Comparison of ENCODE assay signal across 8 cellular contexts in genomic region chr3:41200669-41201021, GRCh38. TPM values are rescaled to one million over a fixed set of nuclear protein-coding genes. Genes with fewer than 3 reads are reported as not detected.
A peak's percentile ranks its signal among the peaks of the same experiment; 100 is the strongest.
DNase-seq lines count a peak whose midpoint lies in the region; ATAC-seq and TF ChIP-seq lines count a peak whose summit lies in the region.

No MANE protein-coding gene starts in this region.

- POLR2A ChIA-PET in activated CD4-positive, alpha-beta memory T cell treated with anti-CD3 and anti-CD28 coated beads for 36 hours (lab: Charles Lee): interaction anchor here (0.6 to 3.5 kb wide), 5 partner anchors 8 to 380 kb away, joined by 3 to 34 read pairs (median 5); no protein-coding TSS in a partner anchor

- H3K9me2 ChIP-seq in Loucy (replicated peaks; ENCODE audit: low read depth, low read length): no peaks in the 10 kb centered on the region

- peak overlapping the region; percentile 70 for H3K4me2 ChIP-seq in Loucy (ENCODE audit: low read depth, low read length, poor library complexity, severe bottlenecking)

- H3K27me3 ChIP-seq in Loucy (ENCODE audit: insufficient read depth, low read length, poor library complexity, severe bottlenecking): no peaks in the 10 kb centered on the region
- no peaks in the 10 kb centered on the region for H3K27me3 ChIP-seq in foreskin keratinocyte

- DNase-seq in activated CD4-positive, alpha-beta memory T cell treated with anti-CD3 and anti-CD28 coated beads for 36 hours: peak; percentile 36
- DNase-seq in foreskin keratinocyte (peak in 1 of 2 donors; percentile 17), progenitor cell of endocrine pancreas (ENCODE audit: low spot score, unreplicated experiment) (no peak)

- peaks cover 57% of the 10 kb centered on the region for H4K20me1 ChIP-seq in Loucy (ENCODE audit: insufficient read depth, low read length, poor library complexity, severe bottlenecking)

- H3K36me3 ChIP-seq in ES-I3 (ENCODE audit: insufficient read depth, low read length) (no peaks in the 10 kb centered on the region), Loucy (ENCODE audit: insufficient read depth, low read length) (no peaks in the 10 kb centered on the region)

- H3K27ac ChIP-seq in foreskin keratinocyte: peak overlapping the region; percentile 19

- TF ChIP-seq CTCF in Loucy (conservative IDR thresholded peaks at IDR 0.05; ENCODE audit: low read length): no peak
- TF ChIP-seq CTCF in foreskin keratinocyte (conservative IDR thresholded peaks at IDR 0.05): no peak
- TF ChIP-seq CTCF in progenitor cell of endocrine pancreas (IDR thresholded peaks at IDR 0.05; ENCODE audit: unreplicated experiment): no peak

- no peaks in the 10 kb centered on the region for H3K9me3 Mint-ChIP-seq in activated CD4-positive, alpha-beta memory T cell treated with anti-CD3 and anti-CD28 coated beads for 36 hours
- H3K9me3 Mint-ChIP-seq in progenitor cell of endocrine pancreas (ENCODE audit: low read depth): no peaks in the 10 kb centered on the region

- H3K79me2 ChIP-seq in Loucy (ENCODE audit: insufficient read depth, low read length): peaks cover 62% of the 10 kb centered on the region

- intact Hi-C loops in activated CD4-positive, alpha-beta memory T cell treated with anti-CD3 and anti-CD28 coated beads for 36 hours (cut with micrococcal nuclease): loop anchor here (1.0 to 10.0 kb wide), 6 partner anchors 83 to 1793 kb away; partner anchors contain the start of genes RPL14, RPSA, ULK4 and ZNF621

- no peak overlapping the region for H2AFZ ChIP-seq in Loucy (ENCODE audit: low read length)

- H3K9ac ChIP-seq in ES-I3 (ENCODE audit: low read depth, low read length) (peak overlapping the region; percentile 96), Loucy (ENCODE audit: low read depth, low read length, poor library complexity, severe bottlenecking) (peak overlapping the region; percentile 93)

- peak overlapping the region; percentile 84 for H3K4me3 Mint-ChIP-seq in activated CD4-positive, alpha-beta memory T cell treated with anti-CD3 and anti-CD28 coated beads for 36 hours
- H3K4me3 Mint-ChIP-seq in progenitor cell of endocrine pancreas (ENCODE audit: low read depth): peak overlapping the region; percentile 91

- peaks cover 40% of the 10 kb centered on the region for H3K4me1 Mint-ChIP-seq in activated CD4-positive, alpha-beta memory T cell treated with anti-CD3 and anti-CD28 coated beads for 36 hours (ENCODE audit: low read depth)
- peaks cover 46% of the 10 kb centered on the region for H3K4me1 Mint-ChIP-seq in progenitor cell of endocrine pancreas (ENCODE audit: low read depth)

- peaks cover 3% of the 10 kb centered on the region for H3K27me3 Mint-ChIP-seq in activated CD4-positive, alpha-beta memory T cell treated with anti-CD3 and anti-CD28 coated beads for 36 hours
- H3K27me3 Mint-ChIP-seq in progenitor cell of endocrine pancreas: peaks cover 3% of the 10 kb centered on the region

- H3F3A ChIP-seq in Loucy (ENCODE audit: low read depth): 0 out of 2 replicates have a peak, but pooled peaks cover 6% of the 10 kb centered on the region

- ATAC-seq in foreskin keratinocyte: no peak
- ATAC-seq in HG03196 (IDR thresholded peaks at IDR 0.05; ENCODE audit: unreplicated experiment): no peak
- no peak for ATAC-seq in GM19397 (IDR thresholded peaks at IDR 0.05; ENCODE audit: unreplicated experiment)
- no peak for ATAC-seq in HG02981 (IDR thresholded peaks at IDR 0.05; ENCODE audit: unreplicated experiment)

- H3K4me1 ChIP-seq in ES-I3 (ENCODE audit: insufficient read depth, low read length) (peaks cover 25% of the 10 kb centered on the region), Loucy (ENCODE audit: insufficient read depth, low read length, poor library complexity, severe bottlenecking) (peaks cover 46% of the 10 kb centered on the region), foreskin keratinocyte (peaks cover 24% of the 10 kb centered on the region)

- H3K36me3 Mint-ChIP-seq in activated CD4-positive, alpha-beta memory T cell treated with anti-CD3 and anti-CD28 coated beads for 36 hours: peaks cover 10% of the 10 kb centered on the region
- H3K36me3 Mint-ChIP-seq in progenitor cell of endocrine pancreas (ENCODE audit: insufficient read depth): peaks cover 1% of the 10 kb centered on the region

- H3K9me3 ChIP-seq in ES-I3 (ENCODE audit: control insufficient read depth, insufficient read depth, low read length): no peaks in the 10 kb centered on the region
- no peaks in the 10 kb centered on the region for H3K9me3 ChIP-seq in Loucy (ENCODE audit: insufficient read depth, low read depth, low read length)

- peak overlapping the region; percentile 88 for H3K4me3 ChIP-seq in Loucy (ENCODE audit: low read length, poor library complexity, severe bottlenecking)

- CTCF ChIA-PET in activated CD4-positive, alpha-beta memory T cell treated with anti-CD3 and anti-CD28 coated beads for 36 hours (lab: Charles Lee): no interaction called here

- peak overlapping the region; percentile 77 for H3K27ac Mint-ChIP-seq in activated CD4-positive, alpha-beta memory T cell treated with anti-CD3 and anti-CD28 coated beads for 36 hours
- peak overlapping the region; percentile 95 for H3K27ac Mint-ChIP-seq in progenitor cell of endocrine pancreas

RNA-seq across cellular contexts. Expression of gene CTNNB1, which starts 1.3 kb away (rescaled TPM):
- 100 to 1,000 TPM; 131 to 132 TPM for total RNA-seq in activated CD4-positive, alpha-beta memory T cell treated with anti-CD3 and anti-CD28 coated beads for 36 hours
- total RNA-seq in foreskin keratinocyte (438 and 461 TPM in 2 replicates), progenitor cell of endocrine pancreas (504 and 531 TPM in 2 replicates)
- polyA plus RNA-seq in foreskin keratinocyte: 135 and 150 TPM in 2 replicates
